10 cellular contexts compared by ENCODE assay signal in genomic region chr17:1181769-1182137, GRCh38. TPM values are rescaled to one million over a fixed set of nuclear protein-coding genes. Genes with fewer than 3 reads are reported as not detected.
DNase-seq lines count a peak whose midpoint lies in the region; ATAC-seq and TF ChIP-seq lines count a peak whose summit lies in the region.
"Had no signal": no experiment of that assay in that cellular context is flagged by ENCODE, and none has a peak within 500 bp of the region (broad histone marks: within the 10 kb centered on the region; RNA-seq: fewer than 3 reads in every experiment).

No MANE protein-coding gene starts in this region.

- ATAC-seq in GM19035 (IDR thresholded peaks at IDR 0.05; ENCODE audit: unreplicated experiment) (peak; percentile 19), GM19351 (IDR thresholded peaks at IDR 0.05; ENCODE audit: unreplicated experiment) (no peak)

- peaks cover 0 to 6% of the 10 kb centered on the region in 2 donors for H3K4me1 ChIP-seq in uterus

- POLR2A ChIA-PET in AG04449 (lab: Yijun Ruan, JAX): interaction anchor here (0.7 kb wide), 1 partner anchor 9 kb away, joined by 3 read pairs; no protein-coding TSS in a partner anchor

- H3K36me3 ChIP-seq in uterus: no peaks in the 10 kb centered on the region
- H3K36me3 ChIP-seq: tibial nerve had no signal

- H3K27me3 ChIP-seq in uterus: no peaks in the 10 kb centered on the region

- no peak for TF ChIP-seq CTCF in AG04449 (IDR thresholded peaks at IDR 0.05; ENCODE audit: insufficient read depth, low read length, missing control alignments)
- TF ChIP-seq CTCF in fibroblast of villous mesenchyme (IDR thresholded peaks at IDR 0.05; ENCODE audit: insufficient read depth, low read depth, low read length): no peak
- TF ChIP-seq CTCF in uterus (IDR thresholded peaks at IDR 0.05): no peak

- CTCF ChIA-PET in AG04449 (lab: Yijun Ruan, JAX): interaction anchor here (0.7 to 6.8 kb wide), 5 partner anchors 8 to 125 kb away, joined by 3 to 57 read pairs (median 7); no protein-coding TSS in a partner anchor

- no peak overlapping the region for H3K4me3 ChIP-seq in AG04449 (ENCODE audit: low read depth, low read length)
- H3K4me3 ChIP-seq in fibroblast of villous mesenchyme (ENCODE audit: low read depth, low read length): no peak overlapping the region
- H3K4me3 ChIP-seq in uterus: no peak overlapping the region
- H3K4me3 ChIP-seq: tibial nerve had no signal

- peak overlapping the region in 1 of 2 donors; percentile 93 for H3K27ac ChIP-seq in uterus

- TF ChIP-seq POLR2A in uterus (IDR thresholded peaks at IDR 0.05): no peak

- intact Hi-C loops in uterus (cut with DNase I; ENCODE audit: low total_unique reads): no loop called here

- DNase-seq in AG04449 (ENCODE audit: low read depth, low spot score): peak; percentile 44
- DNase-seq in NCI-H526 treated with DMSO at 0.1 percent for 48 hours (lab: John Stamatoyannopoulos, UW): peak; percentile 44
- DNase-seq in fibroblast of villous mesenchyme (ENCODE audit: low read depth): peak; percentile 47
- no peak for DNase-seq in NCI-H748 (lab: John Stamatoyannopoulos, UW; ENCODE audit: unreplicated experiment)
- DNase-seq in OCI-M1 (lab: John Stamatoyannopoulos, UW): no peak
- no peak for DNase-seq in uterus
- DNase-seq: stimulated activated CD4-positive, alpha-beta T cell treated with anti-CD3 and anti-CD28 coated beads, Interleukin-4, amount 100 ng/mL, for 1 hour had no signal

- H3K9me3 ChIP-seq in uterus: no peaks in the 10 kb centered on the region
- H3K9me3 ChIP-seq: tibial nerve had no signal

RNA-seq across cellular contexts. Expression of gene ABR, which starts 2.0 kb away (rescaled TPM):
- total RNA-seq in fibroblast of villous mesenchyme: 51.8 and 68.0 TPM in 2 replicates
- 100 to 1,000 TPM in 2 of 4 donors, 10 to 100 TPM in 2; 35.4 to 192 (median 138) TPM for total RNA-seq in uterus

Comparison
In these comparisons a context has a peak if more than half of its experiments do, and no peak if none do; other contexts are left out.
1. DNase-seq: peak in AG04449 (single experiment), NCI-H526 treated with DMSO at 0.1 percent for 48 hours (single experiment) and fibroblast of villous mesenchyme (single experiment); none in NCI-H748 (single experiment), OCI-M1 (single experiment) and uterus (0 of 2).